In genomic region chr2:66275984-66276383, GRCh38 we compare ENCODE assay signal across 16 cellular contexts.
DNase-seq lines count a peak whose midpoint lies in the region; ATAC-seq and TF ChIP-seq lines count a peak whose summit lies in the region.
"Had no signal": no experiment of that assay in that cellular context is flagged by ENCODE, and none has a peak within 500 bp of the region (broad histone marks: within the 10 kb centered on the region; RNA-seq: fewer than 3 reads in every experiment).

No MANE protein-coding gene starts in this region.

- no peaks in the 10 kb centered on the region for H3K36me3 Mint-ChIP-seq in endothelial cell (ENCODE audit: low read depth, unreplicated experiment)
- H3K36me3 Mint-ChIP-seq in activated T-cell treated with anti-CD3 and anti-CD28 coated beads, Interleukin-2, amount 50 U/mL, for 4 hours (ENCODE audit: insufficient read depth) = no peaks in the 10 kb centered on the region
- H3K36me3 Mint-ChIP-seq: CD14-positive monocyte, IgD-negative memory B cell, T-cell had no signal

- H3K9me3 ChIP-seq in HEK293 (ENCODE audit: control insufficient read depth, insufficient read depth, low read depth, low read length) (no peaks in the 10 kb centered on the region), right lobe of liver (no peaks in the 10 kb centered on the region), trophoblast cell (ENCODE audit: insufficient read depth, low read depth, low read length) (no peaks in the 10 kb centered on the region)

- POLR2A ChIA-PET in HEK293 (lab: Yijun Ruan, JAX) = no interaction called here

- no peak overlapping the region for H3K4me3 Mint-ChIP-seq in endothelial cell (ENCODE audit: unreplicated experiment)
- no peak overlapping the region for H3K4me3 Mint-ChIP-seq in activated T-cell treated with anti-CD3 and anti-CD28 coated beads, Interleukin-2, amount 50 U/mL, for 4 hours
- H3K4me3 Mint-ChIP-seq: CD14-positive monocyte, IgD-negative memory B cell, T-cell had no signal

- H4K91ac ChIP-seq in trophoblast cell (ENCODE audit: low read depth, low read length) = no peak overlapping the region

- H3K79me1 ChIP-seq in trophoblast cell (ENCODE audit: low read length) = no peaks in the 10 kb centered on the region

- no peak overlapping the region for H4K8ac ChIP-seq in trophoblast cell (ENCODE audit: low read depth, low read length)

- H3K9ac ChIP-seq in trophoblast cell (ENCODE audit: low read length) = no peak overlapping the region

- no peak overlapping the region for H3K18ac ChIP-seq in trophoblast cell (ENCODE audit: low read length)

- H2BK12ac ChIP-seq in trophoblast cell (ENCODE audit: low read length) = no peak overlapping the region

- no peak for TF ChIP-seq POLR2A in right lobe of liver (IDR thresholded peaks at IDR 0.05)

- no peak overlapping the region for H3K4ac ChIP-seq in trophoblast cell (ENCODE audit: low read depth, low read length)

- CTCF ChIA-PET in HEK293 (lab: Yijun Ruan, JAX) = interaction anchor here (0.6 to 0.7 kb wide), 2 partner anchors 20 to 637 kb away, joined by 4 read pairs; no protein-coding TSS in a partner anchor

- H3K27me3 ChIP-seq in right lobe of liver (no peaks in the 10 kb centered on the region), trophoblast cell (ENCODE audit: insufficient read depth, low read length) (no peaks in the 10 kb centered on the region)

- ATAC-seq in right lobe of liver = no peak
- ATAC-seq in activated T-cell treated with anti-CD3 and anti-CD28 coated beads, Interleukin-2, amount 50 U/mL, for 4 hours = no peak
- ATAC-seq: T-cell had no signal

- no peak overlapping the region for H3K14ac ChIP-seq in trophoblast cell (ENCODE audit: low read length)

- no peak overlapping the region for H4K12ac ChIP-seq in trophoblast cell (ENCODE audit: low read depth, low read length)

- H3K4me3 ChIP-seq in GM12875 (ENCODE audit: low read depth, low read length) = no peak overlapping the region
- no peak overlapping the region for H3K4me3 ChIP-seq in HEK293 (ENCODE audit: low read depth, low read length)
- H3K4me3 ChIP-seq in right lobe of liver = no peak overlapping the region
- H3K4me3 ChIP-seq in trophoblast cell (ENCODE audit: low read depth, low read length) = no peak overlapping the region
- H3K4me3 ChIP-seq: SK-N-MC had no signal

- no peak overlapping the region for H2BK120ac ChIP-seq in trophoblast cell (ENCODE audit: insufficient read depth, low read length, poor library complexity)

- no peaks in the 10 kb centered on the region for H3K9me3 Mint-ChIP-seq in endothelial cell (ENCODE audit: unreplicated experiment)
- H3K9me3 Mint-ChIP-seq in activated T-cell treated with anti-CD3 and anti-CD28 coated beads, Interleukin-2, amount 50 U/mL, for 4 hours = no peaks in the 10 kb centered on the region

- no peak overlapping the region for H2BK5ac ChIP-seq in trophoblast cell (ENCODE audit: low read depth, low read length, poor library complexity)

- no peak overlapping the region for H3K27ac ChIP-seq in HEK293 (ENCODE audit: extremely low read depth, low read depth, low read length)
- H3K27ac ChIP-seq in right lobe of liver = no peak overlapping the region
- H3K27ac ChIP-seq in trophoblast cell (ENCODE audit: low read depth, low read length) = no peak overlapping the region
- H3K27ac ChIP-seq: SK-N-MC had no signal

- intact Hi-C loops in right lobe of liver (cut with DNase I) = no loop called here

- 0 out of 2 replicates have a peak, but pooled peaks have one; percentile 2 for TF ChIP-seq CTCF in GM12875 (IDR thresholded peaks at IDR 0.05; ENCODE audit: borderline replicate concordance, insufficient read depth, low read depth, low read length)
- TF ChIP-seq CTCF in HEK293 (tag by site-specific recombination; IDR thresholded peaks at IDR 0.05) = no peak
- TF ChIP-seq CTCF in endothelial cell (IDR thresholded peaks at IDR 0.05; ENCODE audit: unreplicated experiment) = peak; percentile 54
- TF ChIP-seq CTCF in right lobe of liver (IDR thresholded peaks at IDR 0.05) = no peak

- DNase-seq in endothelial cell (ENCODE audit: low spot score) (no peak), left kidney (ENCODE audit: low read depth, low spot score) (peak; percentile 36), H4 (ENCODE audit: low spot score) (no peak), right lobe of liver (no peak), trophoblast cell (no peak)
- no peak for DNase-seq in activated T-cell treated with anti-CD3 and anti-CD28 coated beads, Interleukin-2, amount 50 U/mL, for 4 hours
- DNase-seq: GOT3, NCI-H1105 treated with DMSO at 0.1 percent for 48 hours, NCI-H1694, Right ventricle myocardium superior, T-cell had no signal

- no peaks in the 10 kb centered on the region for H3K4me1 ChIP-seq in HEK293 (ENCODE audit: control insufficient read depth, insufficient read depth, low read length)
- no peaks in the 10 kb centered on the region for H3K4me1 ChIP-seq in right lobe of liver
- peaks cover 0 to 2% of the 10 kb centered on the region in 2 experiments for H3K4me1 ChIP-seq in trophoblast cell (ENCODE audit: control insufficient read depth in 1 of 2, insufficient read depth in 2 of 2, low read length in 2 of 2)

- H3K4me1 Mint-ChIP-seq in endothelial cell (ENCODE audit: unreplicated experiment) = no peaks in the 10 kb centered on the region
- no peaks in the 10 kb centered on the region for H3K4me1 Mint-ChIP-seq in activated T-cell treated with anti-CD3 and anti-CD28 coated beads, Interleukin-2, amount 50 U/mL, for 4 hours (ENCODE audit: low read depth)
- H3K4me1 Mint-ChIP-seq: CD14-positive monocyte, T-cell had no signal

- H3K36me3 ChIP-seq in HEK293 (ENCODE audit: control insufficient read depth in 2 of 2, insufficient read depth in 1 of 2, low read length in 2 of 2) (no peaks in the 10 kb centered on the region), right lobe of liver (no peaks in the 10 kb centered on the region), trophoblast cell (ENCODE audit: control insufficient read depth in 1 of 2, insufficient read depth in 2 of 2, low read length in 2 of 2) (no peaks in the 10 kb centered on the region)

- 29% methylated on average over 1 of the region's 1 CpG for WGBS in right lobe of liver (ENCODE audit: insufficient coverage, low coverage, low lambda C conversion rate, missing lambda C conversion rate)
- no CpG with 5 or more reads among the region's 1 CpG for WGBS in trophoblast cell (ENCODE audit: extremely low coverage, insufficient coverage, insufficient read length)

- no peak overlapping the region for H3K27ac Mint-ChIP-seq in endothelial cell (ENCODE audit: unreplicated experiment)
- H3K27ac Mint-ChIP-seq: IgD-negative memory B cell, T-cell had no signal

- H2AK5ac ChIP-seq in trophoblast cell (ENCODE audit: low read length) = no peak overlapping the region

- no peaks in the 10 kb centered on the region for H3K79me2 ChIP-seq in trophoblast cell (ENCODE audit: control insufficient read depth, insufficient read depth, low read length, poor library complexity)

- H3K23ac ChIP-seq in trophoblast cell (ENCODE audit: low read length) = no peak overlapping the region

- no peak overlapping the region for H3K4me2 ChIP-seq in trophoblast cell (ENCODE audit: low read length)

- H3K27me3 Mint-ChIP-seq in endothelial cell (ENCODE audit: unreplicated experiment) = no peaks in the 10 kb centered on the region
- H3K27me3 Mint-ChIP-seq in activated T-cell treated with anti-CD3 and anti-CD28 coated beads, Interleukin-2, amount 50 U/mL, for 4 hours (ENCODE audit: low read depth) = no peaks in the 10 kb centered on the region
- H3K27me3 Mint-ChIP-seq: T-cell had no signal

- H2AFZ ChIP-seq in trophoblast cell (ENCODE audit: insufficient read depth, low read length, poor library complexity) = no peak overlapping the region

TF ChIP-seq in HEK293, 187 proteins besides CTCF, POLR2A, EP300 and RAD21:
- TF ChIP-seq ZBTB20 (tag by site-specific recombination; IDR thresholded peaks at IDR 0.05) (peak; percentile 30; the same call in 1 of the 2 replicates), GLI4 (tag by site-specific recombination; IDR thresholded peaks at IDR 0.05) (no peak), KLF17 (tag by site-specific recombination; IDR thresholded peaks at IDR 0.05) (no peak)
TF ChIP-seq in HEK293: peak in this region for 1.

Comparison
In these comparisons a context has a peak if more than half of its experiments do, and no peak if none do; other contexts are left out.
1. CTCF ChIP-seq: peak in GM12875 (single experiment) and endothelial cell (single experiment); none in HEK293 (single experiment) and right lobe of liver (0 of 4).